ENCODE assay signal across 10 cellular contexts in genomic region chr13:113881614-113882265, GRCh38. TPM values are rescaled to one million over a fixed set of nuclear protein-coding genes. Genes with fewer than 3 reads are reported as not detected.
DNase-seq lines count a peak whose midpoint lies in the region; ATAC-seq and TF ChIP-seq lines count a peak whose summit lies in the region.
"Had no signal": no experiment of that assay in that cellular context is flagged by ENCODE, and none has a peak within 500 bp of the region (broad histone marks: within the 10 kb centered on the region; RNA-seq: fewer than 3 reads in every experiment).

No MANE protein-coding gene starts in this region.

- TF ChIP-seq CTCF in CD8-positive, alpha-beta T cell (IDR thresholded peaks at IDR 0.05) = no peak
- no peak for TF ChIP-seq CTCF in RWPE1 (conservative IDR thresholded peaks at IDR 0.05; ENCODE audit: low read depth)
- TF ChIP-seq CTCF in cardiac muscle cell (IDR thresholded peaks at IDR 0.05; ENCODE audit: low read depth, low read length) = no peak

- POLR2A ChIA-PET in CD8-positive, alpha-beta T cell (lab: Charles Lee) = interaction anchor here (1.6 kb wide), 1 partner anchor 14 kb away, joined by 4 read pairs; no protein-coding TSS in a partner anchor
- POLR2A ChIA-PET in RWPE1 (lab: Yijun Ruan, JAX; ENCODE audit: low non-redundant PET) = no interaction called here

- no peaks in the 10 kb centered on the region for H3K36me3 ChIP-seq in CD8-positive, alpha-beta T cell (ENCODE audit: insufficient read depth, low read length)
- H3K36me3 ChIP-seq in cardiac muscle cell = no peaks in the 10 kb centered on the region
- H3K36me3 ChIP-seq in SJCRH30 = no peaks in the 10 kb centered on the region

- H3K36me3 Mint-ChIP-seq in CD8-positive, alpha-beta T cell = no peaks in the 10 kb centered on the region

- H3K4me1 ChIP-seq in CD8-positive, alpha-beta T cell (ENCODE audit: insufficient read depth, low read length) = peaks cover 20% of the 10 kb centered on the region
- H3K4me1 ChIP-seq in cardiac muscle cell (ENCODE audit: low read depth) = peaks cover 38% of the 10 kb centered on the region
- peaks cover 11% of the 10 kb centered on the region; the same call in 1 of the 2 replicates for H3K4me1 ChIP-seq in SJCRH30

- peak in 1 of 7 experiments; percentile 55 for DNase-seq in CD8-positive, alpha-beta T cell
- no peak for DNase-seq in RWPE1 (ENCODE audit: low spot score)
- peak in 1 of 2 donors; percentile 23 for DNase-seq in cardiac muscle cell (ENCODE audit: low read depth in 1 of 2, low spot score in 1 of 2)
- DNase-seq in renal cortical epithelial cell (ENCODE audit: low read depth) = peak; percentile 50
- DNase-seq in NCI-H1105 treated with DMSO at 0.1 percent for 48 hours (lab: John Stamatoyannopoulos, UW) = no peak
- DNase-seq in SJCRH30 = no peak
- DNase-seq: C1 segment of cervical spinal cord; central memory CD4-positive, alpha-beta T cell had no signal

- peaks cover 11% of the 10 kb centered on the region for H3K27me3 Mint-ChIP-seq in CD8-positive, alpha-beta T cell (ENCODE audit: low read depth)

- no peak overlapping the region for H3K27ac ChIP-seq in CD8-positive, alpha-beta T cell (ENCODE audit: low read depth, low read length)
- H3K27ac ChIP-seq in RWPE1 = peak overlapping the region; percentile 79
- H3K27ac ChIP-seq in cardiac muscle cell = peak overlapping the region; percentile 35
- H3K27ac ChIP-seq in SJCRH30 = no peak overlapping the region

- no peaks in the 10 kb centered on the region for H3K9me3 Mint-ChIP-seq in CD8-positive, alpha-beta T cell

- ATAC-seq in CD8-positive, alpha-beta T cell = peak; percentile 29
- no peak for ATAC-seq in GM18520 (IDR thresholded peaks at IDR 0.05; ENCODE audit: unreplicated experiment)
- no peak for ATAC-seq in GM21526 (IDR thresholded peaks at IDR 0.05; ENCODE audit: low FRiP score, unreplicated experiment)

- H3K4me1 Mint-ChIP-seq in CD8-positive, alpha-beta T cell (ENCODE audit: low read depth) = peaks cover 26% of the 10 kb centered on the region

- CTCF ChIA-PET in CD8-positive, alpha-beta T cell (lab: Charles Lee) = no interaction called here
- CTCF ChIA-PET in RWPE1 (lab: Yijun Ruan, JAX) = interaction anchor here (0.7 kb wide), 1 partner anchor 66 kb away, joined by 3 read pairs; no protein-coding TSS in a partner anchor

- no peaks in the 10 kb centered on the region for H3K27me3 ChIP-seq in CD8-positive, alpha-beta T cell (ENCODE audit: insufficient read depth, low read length)
- H3K27me3 ChIP-seq in cardiac muscle cell (no peaks in the 10 kb centered on the region), SJCRH30 (no peaks in the 10 kb centered on the region)

- H3K4me3 ChIP-seq in CD8-positive, alpha-beta T cell (ENCODE audit: low read depth, low read length) = no peak overlapping the region
- no peak overlapping the region for H3K4me3 ChIP-seq in cardiac muscle cell
- H3K4me3 ChIP-seq in SJCRH30 = no peak overlapping the region

- H3K4me3 Mint-ChIP-seq in CD8-positive, alpha-beta T cell = peak overlapping the region; percentile 16

- H3K9me3 ChIP-seq in CD8-positive, alpha-beta T cell (ENCODE audit: low read length) = no peaks in the 10 kb centered on the region
- H3K9me3 ChIP-seq in cardiac muscle cell (ENCODE audit: low read depth) (no peaks in the 10 kb centered on the region), SJCRH30 (replicated peaks) (no peaks in the 10 kb centered on the region)

- intact Hi-C loops in CD8-positive, alpha-beta T cell (cut with DNase I, micrococcal nuclease) = no loop called here

- peak overlapping the region; percentile 13 for H3K27ac Mint-ChIP-seq in CD8-positive, alpha-beta T cell

RNA-seq across cellular contexts. Expression of gene GAS6, which starts 17.9 kb away (rescaled TPM):
- 1 to 10 TPM; 1.2 TPM for total RNA-seq in CD8-positive, alpha-beta T cell
- total RNA-seq in cardiac muscle cell (109 and 112 TPM in 2 replicates), renal cortical epithelial cell (174 and 236 TPM in 2 replicates)
- polyA plus RNA-seq in cardiac muscle cell = 91.8 and 120 TPM in 2 replicates
- 0.10 and 0.14 TPM in 2 replicates for total RNA-seq in SJCRH30 (2014; rRNA removed; shearing (Covaris generic))

Comparison
In these comparisons a context has a peak if more than half of its experiments do, and no peak if none do; other contexts are left out.
1. H3K27ac ChIP-seq: peak in RWPE1 (single experiment) and cardiac muscle cell (single experiment); none in CD8-positive, alpha-beta T cell (single experiment) and SJCRH30 (single experiment).
2. RNA of gene GAS6, which starts 17.9 kb away (total RNA-seq): 174 to 236 TPM in renal cortical epithelial cell and 109 to 112 TPM in cardiac muscle cell; 1.2 TPM in CD8-positive, alpha-beta T cell and 0.10 to 0.14 TPM in SJCRH30; every median in the first group is over 10 times any median in the second.